ENCODE assay signal across 24 cellular contexts in genomic region chr9:137697193-137697592, GRCh38.
"Had no signal": no experiment of that assay in that cellular context is flagged by ENCODE, and none has a peak within 500 bp of the region (broad histone marks: within the 10 kb centered on the region; RNA-seq: fewer than 3 reads in every experiment).

No MANE protein-coding gene starts in this region.

- ATAC-seq: activated T-cell treated with anti-CD3 and anti-CD28 coated beads, Interleukin-2, amount 50 U/mL, for 4 hours; gastroesophageal sphincter; left lobe of liver; lower lobe of right lung; mucosa of descending colon; psoas muscle; stimulated activated naive CD8-positive, alpha-beta T cell treated with anti-CD3 and anti-CD28 coated beads, Interleukin-15, Interleukin-2, amounts not matched to agents 100 U/mL and 50 U/mL, for 24 hours; upper lobe of right lung; WTC11 had no signal

- H3K27me3 ChIP-seq: esophagus squamous epithelium, gastroesophageal sphincter, ovary, right atrium auricular region, spleen, upper lobe of right lung had no signal

- H3K27ac Mint-ChIP-seq: activated naive CD8-positive, alpha-beta T cell treated with anti-CD3 and anti-CD28 coated beads, Interleukin-2, amount 10 ng/mL, durations not matched to agents 7 days and 5 days had no signal

- H3K4me3 Mint-ChIP-seq: activated naive CD8-positive, alpha-beta T cell treated with anti-CD3 and anti-CD28 coated beads, Interleukin-2, amount 10 ng/mL, durations not matched to agents 7 days and 5 days; activated T-cell treated with anti-CD3 and anti-CD28 coated beads, Interleukin-2, amount 50 U/mL, for 4 hours; endodermal cell; neural crest cell; WTC11 had no signal

- H3K9me3 ChIP-seq: esophagus squamous epithelium, gastroesophageal sphincter, lower lobe of right lung, ovary, psoas muscle, right atrium auricular region, upper lobe of right lung had no signal

- DNase-seq: activated CD8-positive, alpha-beta memory T cell treated with anti-CD3 and anti-CD28 coated beads, Interleukin-2, amount 50 U/mL, for 48 hours; activated naive CD4-positive, alpha-beta T cell treated with Interleukin-2 at 50 U/mL for 16 hours; activated naive CD8-positive, alpha-beta T cell treated with anti-CD3 and anti-CD28 coated beads, Interleukin-2, amount 10 ng/mL, durations not matched to agents 7 days and 5 days; activated T-cell treated with anti-CD3 and anti-CD28 coated beads, Interleukin-2, amount 50 U/mL, for 4 hours; amniotic stem cell; cortex of kidney; endodermal cell; esophagus squamous epithelium; lower lobe of right lung; mesendoderm; mucosa of descending colon; ovary; psoas muscle; spleen; stimulated activated CD4-positive, alpha-beta T cell treated with anti-CD3 and anti-CD28 coated beads, Interleukin-4, amount 100 ng/mL, for 1 hour; stimulated activated naive CD8-positive, alpha-beta T cell treated with anti-CD3 and anti-CD28 coated beads, Interleukin-15, Interleukin-2, amounts not matched to agents 100 U/mL and 50 U/mL, for 24 hours; T-helper 1 cell; T-helper 9 cell; upper lobe of right lung had no signal

- H3K36me3 ChIP-seq: lower lobe of right lung, ovary, right atrium auricular region, upper lobe of right lung had no signal

- H3K27ac ChIP-seq: esophagus squamous epithelium, gastroesophageal sphincter, lower lobe of right lung, ovary, psoas muscle, right atrium auricular region, spleen, upper lobe of right lung had no signal

- H3K27me3 Mint-ChIP-seq: activated naive CD8-positive, alpha-beta T cell treated with anti-CD3 and anti-CD28 coated beads, Interleukin-2, amount 10 ng/mL, durations not matched to agents 7 days and 5 days had no signal

- H3K4me3 ChIP-seq: esophagus squamous epithelium, gastroesophageal sphincter, lower lobe of right lung, mucosa of descending colon, ovary, psoas muscle, right atrium auricular region, spleen, upper lobe of right lung had no signal
